18 cellular contexts compared by ENCODE assay signal in genomic region chrX:149152941-149153340, GRCh38.
"Had no signal": no experiment of that assay in that cellular context is flagged by ENCODE, and none has a peak within 500 bp of the region (broad histone marks: within the 10 kb centered on the region; RNA-seq: fewer than 3 reads in every experiment).

No MANE protein-coding gene starts in this region.

- FAIRE-seq: endometrium had no signal

- H3K27ac ChIP-seq: psoas muscle, testis had no signal

- H3K4me3 ChIP-seq: mucosa of descending colon, psoas muscle, testis had no signal

- H3K27me3 ChIP-seq: testis had no signal

- H3K9me3 ChIP-seq: mucosa of descending colon, testis had no signal

- ATAC-seq: esophagus mucosa; left ventricle myocardium superior; mucosa of descending colon; naive thymus-derived CD4-positive, alpha-beta T cell; right cardiac atrium; SK-N-SH treated with all-trans-retinoic acid at 6 μM for 48 hours had no signal

- DNase-seq: activated CD4-positive, alpha-beta T cell treated with anti-CD3 and anti-CD28 coated beads, Interleukin-2, amount 10 ng/mL, durations not matched to agents 24 days and 14 days; activated CD4-positive, CD25-positive, alpha-beta regulatory T cell; activated CD8-positive, alpha-beta memory T cell treated with anti-CD3 and anti-CD28 coated beads, Interleukin-2, amount 50 U/mL, for 48 hours; activated effector memory CD4-positive, alpha-beta T cell treated with anti-CD3 and anti-CD28 coated beads, Interleukin-2, amount 50 U/mL, for 16 hours; activated T-cell treated with anti-CD3 and anti-CD28 coated beads, Interleukin-2, amount 50 U/mL, for 48 hours; central memory CD4-positive, alpha-beta T cell; cortex of kidney; left ventricle myocardium superior; mucosa of descending colon; naive thymus-derived CD4-positive, alpha-beta T cell; psoas muscle; right cardiac atrium; small intestine; stimulated activated CD4-positive, alpha-beta T cell treated with anti-CD3 and anti-CD28 coated beads, Interleukin-4, amount 100 ng/mL, for 1 hour; testis had no signal

- H3K4me1 ChIP-seq: psoas muscle, testis had no signal
